In genomic region chr17:9661027-9661426, GRCh38 we compare ENCODE assay signal across 25 cellular contexts. TPM values are rescaled to one million over a fixed set of nuclear protein-coding genes. Genes with fewer than 3 reads are reported as not detected.
DNase-seq lines count a peak whose midpoint lies in the region; ATAC-seq, FAIRE-seq and TF ChIP-seq lines count a peak whose summit lies in the region.
"Had no signal": no experiment of that assay in that cellular context is flagged by ENCODE, and none has a peak within 500 bp of the region (broad histone marks: within the 10 kb centered on the region; RNA-seq: fewer than 3 reads in every experiment).

No MANE protein-coding gene starts in this region.

- no peak overlapping the region for H2BK5ac ChIP-seq in H1 (ENCODE audit: low read depth, low read length)

- no peak overlapping the region for H3K18ac ChIP-seq in H1 (ENCODE audit: extremely low read depth, low read length)

- H3K36me3 ChIP-seq in HepG2 (replicated peaks in 1 of 2; ENCODE audit: control insufficient read depth in 1 of 2, insufficient read depth in 2 of 2, low read length in 2 of 2): no peaks in the 10 kb centered on the region; a peak in 1 of 5 replicates
- H3K36me3 ChIP-seq in right lobe of liver: no peaks in the 10 kb centered on the region
- H3K36me3 ChIP-seq in H1 (ENCODE audit: control insufficient read depth in 2 of 4, insufficient read depth in 4 of 4, low read length in 3 of 4): peaks cover 0 to 10% (median 0%) of the 10 kb centered on the region in 4 experiments; a peak in 2 of 8 replicates
- no peaks in the 10 kb centered on the region for H3K36me3 ChIP-seq in neural progenitor cell
- H3K36me3 ChIP-seq in prostate gland: no peaks in the 10 kb centered on the region
- no peaks in the 10 kb centered on the region for H3K36me3 ChIP-seq in BE2C

- no peak overlapping the region for H3K23ac ChIP-seq in H1 (ENCODE audit: insufficient read length)

- H3K4me1 ChIP-seq in HepG2 (ENCODE audit: insufficient read depth, low read length) (no peaks in the 10 kb centered on the region), right lobe of liver (no peaks in the 10 kb centered on the region), H1 (replicated peaks in 1 of 4; ENCODE audit: control insufficient read depth in 3 of 4, insufficient read depth in 4 of 4, low read length in 3 of 4) (no peaks in the 10 kb centered on the region), neural progenitor cell (no peaks in the 10 kb centered on the region), prostate gland (replicated peaks) (no peaks in the 10 kb centered on the region), BE2C (no peaks in the 10 kb centered on the region)

- no peak overlapping the region for H3K4ac ChIP-seq in H1 (replicated peaks; ENCODE audit: insufficient read length, low read depth, low read length)

- TF ChIP-seq CTCF in HepG2 (CRISPR knock-in tag; IDR thresholded peaks at IDR 0.05): no peak
- TF ChIP-seq CTCF in right lobe of liver (IDR thresholded peaks at IDR 0.05): no peak
- no peak for TF ChIP-seq CTCF in H1 (IDR thresholded peaks at IDR 0.05; ENCODE audit: control extremely low read depth in 1 of 3, insufficient read depth in 1 of 3, low read depth in 1 of 3, low read length in 3 of 3)
- no peak for TF ChIP-seq CTCF in neural progenitor cell (IDR thresholded peaks at IDR 0.05)
- TF ChIP-seq CTCF in prostate gland (IDR thresholded peaks at IDR 0.05): no peak
- no peak for TF ChIP-seq CTCF in BE2C (IDR thresholded peaks at IDR 0.05; ENCODE audit: low read depth, low read length)

- H3K14ac ChIP-seq in H1 (ENCODE audit: insufficient read length): no peak overlapping the region

- WGBS in HepG2 (ENCODE audit: low lambda C conversion rate): 81% methylated on average over 2 of the region's 2 CpGs
- 91% methylated on average over 2 of the region's 2 CpGs for WGBS in right lobe of liver (ENCODE audit: insufficient coverage, low coverage, low lambda C conversion rate, missing lambda C conversion rate)
- WGBS in H1 (ENCODE audit: extremely low coverage in 1 of 2, insufficient coverage in 1 of 2, insufficient read length in 1 of 2, insufficient replicate concordance in 2 of 2, low coverage in 1 of 2, low lambda C conversion rate in 2 of 2, missing lambda C conversion rate in 1 of 2), 2 experiments: 90% methylated on average over 2 of the region's 2 CpGs; no CpG with 5 or more reads in 1 of the 2 experiments
- WGBS in prostate gland: 90% methylated on average over 2 of the region's 2 CpGs

- no peak overlapping the region for H4K5ac ChIP-seq in H1 (ENCODE audit: insufficient read length, low read depth, low read length)

- peaks cover 15% of the 10 kb centered on the region for H3K4me1 Mint-ChIP-seq in neural progenitor cell

- H3K9ac ChIP-seq in HepG2 (ENCODE audit: insufficient read depth, low read depth, low read length) (no peak overlapping the region), H1 (replicated peaks in 1 of 4; ENCODE audit: extremely low read depth in 1 of 4, low read depth in 3 of 4, low read length in 3 of 4) (no peak overlapping the region), neural progenitor cell (no peak overlapping the region)

- H2BK120ac ChIP-seq in H1 (replicated peaks; ENCODE audit: low read depth, low read length): no peak overlapping the region

- BruUV-seq in HepG2 (replicated peaks; lab: Mats Ljungman, UMichigan): no TSS peak

- FAIRE-seq in HepG2 (lab: Jason Lieb, UNC): no peak
- no peak for FAIRE-seq in H1 (lab: Jason Lieb, UNC)
- FAIRE-seq: GM12878, GM12892, GM18507 had no signal

- H3K79me2 ChIP-seq in HepG2 (ENCODE audit: insufficient read depth, low read length): no peaks in the 10 kb centered on the region
- H3K79me2 ChIP-seq in H1 (ENCODE audit: control insufficient read depth in 1 of 2, insufficient read depth in 2 of 2, low read length in 2 of 2): no peaks in the 10 kb centered on the region
- H3K79me2 ChIP-seq in neural progenitor cell (ENCODE audit: low read depth): no peaks in the 10 kb centered on the region

- H2AK5ac ChIP-seq in H1 (ENCODE audit: low read depth, low read length): no peak overlapping the region

- H4K8ac ChIP-seq in H1 (ENCODE audit: extremely low read depth, insufficient read depth, low read length): no peak overlapping the region

- DNase-seq in HepG2 (ENCODE audit: low spot score) (no peak), right lobe of liver (no peak), H1 (ENCODE audit: low read depth in 1 of 2, low spot score in 2 of 2) (no peak), neural progenitor cell (ENCODE audit: low spot score) (no peak), prostate gland (ENCODE audit: low spot score) (no peak), BE2C (no peak)
- DNase-seq: ACHN; C1 segment of cervical spinal cord; CD4-positive, alpha-beta memory T cell; CD4-positive, CD25-positive, alpha-beta regulatory T cell; CD8-positive, alpha-beta memory T cell; COR-L47; DMS 273 treated with DMSO at 0.1 percent for 48 hours; DMS153; DMS53; DMS79; DND-41; EL; GDM1 had no signal

- no peak overlapping the region for H3K56ac ChIP-seq in H1 (replicated peaks; ENCODE audit: insufficient read length, low read depth, low read length)

- H3K27ac Mint-ChIP-seq in neural progenitor cell: peak overlapping the region; percentile 53
- H3K27ac Mint-ChIP-seq: CD4-positive, CD25-positive, alpha-beta regulatory T cell; CD8-positive, alpha-beta memory T cell had no signal

- H2BK12ac ChIP-seq in H1 (ENCODE audit: low read depth, low read length): no peak overlapping the region

- no peak overlapping the region for H3K4me2 ChIP-seq in HepG2 (ENCODE audit: low read depth, low read length)
- no peak overlapping the region for H3K4me2 ChIP-seq in H1 (ENCODE audit: insufficient read depth in 1 of 2, low read depth in 2 of 2, low read length in 2 of 2)
- H3K4me2 ChIP-seq in neural progenitor cell: no peak overlapping the region

- TF ChIP-seq POLR2A in HepG2 (IDR thresholded peaks at IDR 0.05; ENCODE audit: insufficient read depth in 1 of 2, low read depth in 2 of 2, low read length in 2 of 2) (no peak), right lobe of liver (IDR thresholded peaks at IDR 0.05) (no peak), H1 (IDR thresholded peaks at IDR 0.05; ENCODE audit: control extremely low read depth in 1 of 2, low read depth in 2 of 2, low read length in 2 of 2) (no peak), prostate gland (IDR thresholded peaks at IDR 0.05) (no peak)

- H4K20me1 ChIP-seq in HepG2 (ENCODE audit: insufficient read depth, low read length) (no peaks in the 10 kb centered on the region), H1 (replicated peaks in 1 of 2; ENCODE audit: control insufficient read depth in 1 of 2, insufficient read depth in 2 of 2, low read length in 2 of 2) (no peaks in the 10 kb centered on the region), neural progenitor cell (ENCODE audit: low read depth) (no peaks in the 10 kb centered on the region)

- in situ Hi-C loops in HepG2 (cut with HindIII; ENCODE audit: extremely low pct_ligation_motif_present, low pct_unique_long_range_greater_than_20kb): no loop called here

- ATAC-seq in HepG2: no peak
- no peak for ATAC-seq in right lobe of liver
- ATAC-seq: GM12878 had no signal

- H3K27me3 ChIP-seq in HepG2 (ENCODE audit: control insufficient read depth in 1 of 2, insufficient read depth in 2 of 2, low read length in 2 of 2) (no peaks in the 10 kb centered on the region), right lobe of liver (no peaks in the 10 kb centered on the region), H1 (replicated peaks in 1 of 4; ENCODE audit: control insufficient read depth in 3 of 4, extremely low read depth in 1 of 4, insufficient read depth in 3 of 4, low read length in 3 of 4) (no peaks in the 10 kb centered on the region), neural progenitor cell (no peaks in the 10 kb centered on the region), prostate gland (replicated peaks; ENCODE audit: insufficient read depth) (no peaks in the 10 kb centered on the region), BE2C (no peaks in the 10 kb centered on the region)

- no peaks in the 10 kb centered on the region for H3K79me1 ChIP-seq in H1 (ENCODE audit: low read depth, low read length)

- H2AFZ ChIP-seq in HepG2 (ENCODE audit: low read length) (no peak overlapping the region), H1 (ENCODE audit: low read length) (no peak overlapping the region), neural progenitor cell (replicated peaks) (no peak overlapping the region)

- peaks cover 9% of the 10 kb centered on the region for H3K9me3 Mint-ChIP-seq in neural progenitor cell
- H3K9me3 Mint-ChIP-seq: CD4-positive, alpha-beta memory T cell had no signal

- peaks cover 10% of the 10 kb centered on the region for H3K27me3 Mint-ChIP-seq in neural progenitor cell (ENCODE audit: insufficient read depth, low read depth)

- peaks cover 5% of the 10 kb centered on the region for H3K36me3 Mint-ChIP-seq in neural progenitor cell
- H3K36me3 Mint-ChIP-seq: CD14-positive monocyte; CD4-positive, alpha-beta memory T cell; CD4-positive, CD25-positive, alpha-beta regulatory T cell; CD8-positive, alpha-beta memory T cell had no signal

- POLR2A ChIA-PET in HepG2 (lab: Yijun Ruan, JAX) (no interaction called here), H1 (lab: Charles Lee; ENCODE audit: partially characterized antibody) (interaction anchor here (1.1 kb wide), 1 partner anchor 15 kb away, joined by 3 read pairs; the partner anchor contains the start of gene USP43)

- TF ChIP-seq EP300 in HepG2 (IDR thresholded peaks at IDR 0.05; ENCODE audit: low read depth in 2 of 2, low read length in 2 of 2) (no peak), HepG2 (CRISPR knock-in tag; IDR thresholded peaks at IDR 0.05; ENCODE audit: borderline replicate concordance) (no peak), H1 (IDR thresholded peaks at IDR 0.05; ENCODE audit: borderline replicate concordance in 1 of 2, low read depth in 2 of 2, low read length in 2 of 2) (no peak)

- no peak overlapping the region for H3K4me3 Mint-ChIP-seq in neural progenitor cell
- H3K4me3 Mint-ChIP-seq: CD14-positive monocyte; CD4-positive, alpha-beta memory T cell; CD4-positive, CD25-positive, alpha-beta regulatory T cell; CD8-positive, alpha-beta memory T cell had no signal

- no peaks in the 10 kb centered on the region for H3F3A ChIP-seq in neural progenitor cell (ENCODE audit: low read depth)

- H3K9me3 ChIP-seq in HepG2 (ENCODE audit: low read length) (no peaks in the 10 kb centered on the region), right lobe of liver (no peaks in the 10 kb centered on the region), H1 (ENCODE audit: insufficient read depth in 2 of 2, low read depth in 1 of 2, low read length in 1 of 2) (no peaks in the 10 kb centered on the region), neural progenitor cell (ENCODE audit: low read depth) (no peaks in the 10 kb centered on the region), prostate gland (no peaks in the 10 kb centered on the region), BE2C (no peaks in the 10 kb centered on the region)

- H3K27ac ChIP-seq in HepG2 (ENCODE audit: extremely low read length, insufficient read depth, low read length): no peak overlapping the region
- H3K27ac ChIP-seq in right lobe of liver: no peak overlapping the region
- H3K27ac ChIP-seq in H1 (ENCODE audit: low read depth, low read length): no peak overlapping the region
- no peak overlapping the region for H3K27ac ChIP-seq in neural progenitor cell
- H3K27ac ChIP-seq in prostate gland: no peak overlapping the region
- H3K27ac ChIP-seq: 22Rv1 had no signal

- no peak overlapping the region for H2BK15ac ChIP-seq in H1 (ENCODE audit: low read length)

- H3K4me3 ChIP-seq in HepG2 (replicated peaks in 1 of 3; ENCODE audit: insufficient read depth in 1 of 3, low read depth in 2 of 3, low read length in 3 of 3) (no peak overlapping the region), right lobe of liver (no peak overlapping the region), H1 (ENCODE audit: extremely low read depth in 1 of 4, insufficient read depth in 2 of 4, low read depth in 3 of 4, low read length in 4 of 4) (no peak overlapping the region), neural progenitor cell (no peak overlapping the region), prostate gland (no peak overlapping the region), BE2C (ENCODE audit: low read depth, low read length) (no peak overlapping the region)
- H3K4me3 ChIP-seq: GM12878 had no signal

- no peak overlapping the region for H2BK20ac ChIP-seq in H1 (ENCODE audit: low read length)

- CTCF ChIA-PET in HepG2 (lab: Yijun Ruan, JAX; ENCODE audit: low intra/inter-chr PET ratio, low total read pairs): no interaction called here
- CTCF ChIA-PET in H1 (lab: Charles Lee; ENCODE audit: partially characterized antibody): interaction anchor here (0.7 to 2.4 kb wide), 4 partner anchors 15 to 659 kb away, joined by 3 to 9 read pairs (median 4); no protein-coding TSS in a partner anchor

- no peak overlapping the region for H4K91ac ChIP-seq in H1 (replicated peaks; ENCODE audit: insufficient read length, low read length)

- no peak for TF ChIP-seq RAD21 in HepG2 (CRISPR knock-in tag; IDR thresholded peaks at IDR 0.05)
- no peak for TF ChIP-seq RAD21 in H1 (IDR thresholded peaks at IDR 0.05 in 1 of 2, conservative IDR thresholded peaks at IDR 0.05 in 1 of 2; ENCODE audit: low read depth in 2 of 2, low read length in 2 of 2)

- no peaks in the 10 kb centered on the region for H3K23me2 ChIP-seq in H1 (ENCODE audit: low read depth, low read length)

- intact Hi-C loops in HepG2 (cut with micrococcal nuclease; ENCODE audit: unreplicated experiment): no loop called here
- intact Hi-C loops in right lobe of liver (cut with DNase I): no loop called here
- intact Hi-C loops in prostate gland (cut with DNase I): no loop called here

RNA-seq across cellular contexts. Expression of gene USP43, which starts 15.7 kb away (rescaled TPM):
- 1.3 and 2.2 TPM in 2 replicates for total RNA-seq in HepG2 (2016; rRNA removed; fragmentation: Illumina TruSeq; extraction: Trizol)
- total RNA-seq in HepG2 (2016; cell fraction: cytosol; rRNA removed; fragmentation: Illumina TruSeq; extraction: Trizol; ENCODE audit: low read depth): 0.51 and 0.62 TPM in 2 replicates
- total RNA-seq in HepG2 (2016; cell fraction: insoluble cytoplasmic fraction; rRNA removed; fragmentation: Illumina TruSeq; extraction: Trizol): 1.5 and 2.1 TPM in 2 replicates
- total RNA-seq in HepG2 (2016; cell fraction: membrane; rRNA removed; fragmentation: Illumina TruSeq; extraction: Trizol): 0.62 and 0.68 TPM in 2 replicates
- 1.9 and 2.7 TPM in 2 replicates for total RNA-seq in HepG2 (2016; cell fraction: nucleus; rRNA removed; fragmentation: Illumina TruSeq; extraction: Trizol)
- 1.6 and 1.7 TPM in 2 replicates for polyA plus RNA-seq in HepG2 (2011; rRNA removed)
- polyA plus RNA-seq in HepG2 (2011; cell fraction: cytosol; rRNA removed): 0.46 and 0.50 TPM in 2 replicates
- polyA plus RNA-seq in HepG2 (2011; cell fraction: nucleus; rRNA removed): 12.7 and 14.2 TPM in 2 replicates
- polyA plus RNA-seq in HepG2 (2012): 0.60 and 1.5 TPM in 2 replicates
- polyA plus RNA-seq in HepG2 (2016; cell fraction: cytosol; fragmentation: Illumina TruSeq; extraction: Trizol; ENCODE audit: low read depth): 0.05 and 0.12 TPM in 2 replicates
- 0.89 and 1.0 TPM in 2 replicates for polyA plus RNA-seq in HepG2 (2016; cell fraction: insoluble cytoplasmic fraction; fragmentation: Illumina TruSeq; extraction: Trizol; ENCODE audit: low read depth)
- polyA plus RNA-seq in HepG2 (2016; cell fraction: membrane; fragmentation: Illumina TruSeq; extraction: Trizol; ENCODE audit: low read depth): 0.13 and 0.21 TPM in 2 replicates
- 6.2 and 6.6 TPM in 2 replicates for polyA plus RNA-seq in HepG2 (2016; cell fraction: nucleus; fragmentation: Illumina TruSeq; extraction: Trizol; ENCODE audit: insufficient read depth, low read depth)
- 1.6 and 8.7 TPM in 2 replicates for polyA minus RNA-seq in HepG2 (2011; rRNA and poly(A)+ RNA removed; ENCODE audit: low replicate concordance)
- 0.79 and 0.97 TPM in 2 replicates for polyA minus RNA-seq in HepG2 (2011; cell fraction: cytosol; rRNA and poly(A)+ RNA removed)
- polyA minus RNA-seq in HepG2 (2011; cell fraction: nucleus; rRNA and poly(A)+ RNA removed): 1.3 and 2.4 TPM in 2 replicates
- 10 to 100 TPM in 2 of 6 experiments, 1 to 10 TPM in 4; 2.1 to 11.6 (median 6.8) TPM for total RNA-seq in right lobe of liver
- 6.9 and 7.2 TPM in 2 replicates for total RNA-seq in H1 (2021; fragmentation: NEBNext Ultra II Directional; extraction: Animal tissue kit (Norgen Biotek cat#: 25700))
- 3.0 and 5.6 TPM in 2 replicates for polyA plus RNA-seq in H1 (2011; rRNA removed)
- polyA plus RNA-seq in H1 (2011; cell fraction: cytosol; rRNA removed): 5.5 TPM
- 13.1 TPM for polyA plus RNA-seq in H1 (2011; cell fraction: nucleus; rRNA removed)
- polyA plus RNA-seq in H1 (2012, experiment 1 of 2): 3.7 to 5.8 TPM (median 5.2 TPM) in 4 replicates
- 2.9 TPM for polyA plus RNA-seq in H1 (2012, experiment 2 of 2)
- 3.4 TPM for polyA plus RNA-seq in H1 (2013, experiment 1 of 2)
- polyA plus RNA-seq in H1 (2013, experiment 2 of 2): 3.1 TPM
- 9.1 and 10.0 TPM in 2 replicates for polyA minus RNA-seq in H1 (2011; rRNA and poly(A)+ RNA removed)
- polyA minus RNA-seq in H1 (2011; cell fraction: cytosol; rRNA and poly(A)+ RNA removed): 5.4 TPM
- 7.8 TPM for polyA minus RNA-seq in H1 (2011; cell fraction: nucleus; rRNA and poly(A)+ RNA removed)
- total RNA-seq in neural progenitor cell (ENCODE audit: low replicate concordance): 0.06 TPM in 1 of 2 replicates, not detected in the other
- 10 to 100 TPM; 28.2 to 33.2 TPM for total RNA-seq in prostate gland
- not detected for polyA plus RNA-seq in BE2C (2012; ENCODE audit: insufficient read depth, insufficient read length, low read depth)
- total RNA-seq: CD4-positive, CD25-positive, alpha-beta regulatory T cell; GM12878 had no signal
- polyA plus RNA-seq: AG04450; CD4-positive, alpha-beta memory T cell; CD4-positive, CD25-positive, alpha-beta regulatory T cell had no signal

Comparison
In these comparisons a context has a peak if more than half of its experiments do, and no peak if none do; other contexts are left out.
1. Of the 41 proteins assayed by ChIP-seq in both HepG2 and H1: peak only in HepG2: none; only in H1: none; in both: MAFK; in neither: 40.